ENCODE assay signal across 24 cellular contexts in the genomic region with DNA sequence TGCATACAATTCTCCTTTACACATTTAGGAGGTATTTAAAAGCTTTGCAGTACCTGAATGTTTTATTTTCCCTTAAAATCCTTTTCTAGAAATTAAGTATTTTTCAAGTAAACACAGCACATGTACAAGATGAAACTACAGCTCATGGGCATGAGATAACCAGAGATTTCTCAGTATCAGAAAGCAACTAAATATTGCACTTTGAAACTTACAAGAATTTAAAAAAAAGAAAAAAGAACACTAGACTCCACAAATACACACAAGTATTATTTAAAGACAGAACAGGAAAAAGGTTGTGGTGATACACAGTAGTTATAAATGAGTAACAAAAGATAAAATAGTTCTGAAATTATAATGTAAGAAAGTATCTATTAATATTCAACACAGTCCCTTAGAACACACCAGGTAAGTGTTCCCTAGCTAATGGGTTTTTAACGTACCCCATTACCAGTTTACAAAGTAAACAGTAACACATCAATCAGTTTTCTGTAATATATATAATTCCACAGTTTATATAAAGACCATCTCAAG.
"Had no signal": no experiment of that assay in that cellular context is flagged by ENCODE, and none has a peak within 500 bp of the region (broad histone marks: within the 10 kb centered on the region; RNA-seq: fewer than 3 reads in every experiment).

No MANE protein-coding gene starts in this region.

- H3K27ac ChIP-seq: breast epithelium, thoracic aorta, VCaP had no signal

- H3K27ac Mint-ChIP-seq: activated CD4-positive, alpha-beta memory T cell treated with anti-CD3 and anti-CD28 coated beads, Interleukin-2, amount 10 ng/mL, durations not matched to agents 7 days and 5 days; activated CD4-positive, alpha-beta T cell treated with anti-CD3 and anti-CD28 coated beads, Interleukin-2, amount 10 ng/mL, durations not matched to agents 24 days and 14 days; activated naive CD4-positive, alpha-beta T cell treated with anti-CD3 and anti-CD28 coated beads, Interleukin-2, amount 50 U/mL, for 72 hours; endodermal cell; mesothelial cell of epicardium; stimulated activated naive CD8-positive, alpha-beta T cell treated with anti-CD3 and anti-CD28 coated beads, Interleukin-15, Interleukin-2, amounts not matched to agents 100 ng/mL and 50 ng/mL, for 24 hours had no signal

- H3K9me3 ChIP-seq: breast epithelium, thoracic aorta had no signal

- FAIRE-seq: urothelium cell line had no signal

- ATAC-seq: activated T-cell treated with anti-CD3 and anti-CD28 coated beads, Interleukin-2, amount 50 U/mL, for 4 hours; esophagus mucosa; right cardiac atrium had no signal

- H3K4me1 Mint-ChIP-seq: mesothelial cell of epicardium, neural crest cell had no signal

- H3K27me3 ChIP-seq: breast epithelium had no signal

- H3K9me3 Mint-ChIP-seq: activated CD4-positive, alpha-beta memory T cell treated with anti-CD3 and anti-CD28 coated beads, Interleukin-2, amount 10 ng/mL, durations not matched to agents 7 days and 5 days; activated CD4-positive, alpha-beta T cell treated with anti-CD3 and anti-CD28 coated beads, Interleukin-2, amount 10 ng/mL, durations not matched to agents 24 days and 14 days; activated naive CD4-positive, alpha-beta T cell treated with anti-CD3 and anti-CD28 coated beads, Interleukin-2, amount 50 U/mL, for 72 hours; activated T-cell treated with anti-CD3 and anti-CD28 coated beads, Interleukin-2, amount 50 U/mL, for 4 hours; endodermal cell; mesothelial cell of epicardium; naive B cell; neural crest cell; stimulated activated naive CD8-positive, alpha-beta T cell treated with anti-CD3 and anti-CD28 coated beads, Interleukin-15, Interleukin-2, amounts not matched to agents 100 ng/mL and 50 ng/mL, for 24 hours had no signal

- DNase-seq: activated CD4-positive, alpha-beta memory T cell treated with anti-CD3 and anti-CD28 coated beads, Interleukin-2, amount 10 ng/mL, durations not matched to agents 7 days and 5 days; activated CD4-positive, alpha-beta T cell treated with anti-CD3 and anti-CD28 coated beads, Interleukin-2, amount 10 ng/mL, durations not matched to agents 24 days and 14 days; activated CD8-positive, alpha-beta memory T cell treated with anti-CD3 and anti-CD28 coated beads, Interleukin-2, amount 50 U/mL, for 48 hours; activated naive CD4-positive, alpha-beta T cell; activated T-cell treated with anti-CD3 and anti-CD28 coated beads, Interleukin-2, amount 50 U/mL, for 4 hours; central memory CD4-positive, alpha-beta T cell; endodermal cell; foreskin fibroblast; head of caudate nucleus; hippocampal formation; naive B cell; occipital lobe; right cardiac atrium; stimulated activated CD4-positive, alpha-beta T cell treated with anti-CD3 and anti-CD28 coated beads, Interleukin-2, amount 100 ng/mL, for 48 hours; trophoblast cell had no signal

- H3K4me3 Mint-ChIP-seq: activated CD4-positive, alpha-beta memory T cell treated with anti-CD3 and anti-CD28 coated beads, Interleukin-2, amount 10 ng/mL, durations not matched to agents 7 days and 5 days; activated CD4-positive, alpha-beta T cell treated with anti-CD3 and anti-CD28 coated beads, Interleukin-2, amount 10 ng/mL, durations not matched to agents 24 days and 14 days; activated T-cell treated with anti-CD3 and anti-CD28 coated beads, Interleukin-2, amount 50 U/mL, for 4 hours; endodermal cell; mesothelial cell of epicardium; naive B cell; neural crest cell; stimulated activated naive CD8-positive, alpha-beta T cell treated with anti-CD3 and anti-CD28 coated beads, Interleukin-15, Interleukin-2, amounts not matched to agents 100 ng/mL and 50 ng/mL, for 24 hours had no signal

- H3K27me3 Mint-ChIP-seq: activated CD4-positive, alpha-beta memory T cell treated with anti-CD3 and anti-CD28 coated beads, Interleukin-2, amount 10 ng/mL, durations not matched to agents 7 days and 5 days; activated CD4-positive, alpha-beta T cell treated with anti-CD3 and anti-CD28 coated beads, Interleukin-2, amount 10 ng/mL, durations not matched to agents 24 days and 14 days; naive B cell; stimulated activated naive CD8-positive, alpha-beta T cell treated with anti-CD3 and anti-CD28 coated beads, Interleukin-15, Interleukin-2, amounts not matched to agents 100 ng/mL and 50 ng/mL, for 24 hours had no signal
